In genomic region chr2:216920150-216920846, GRCh38 we compare ENCODE assay signal across 25 cellular contexts.
DNase-seq lines count a peak whose midpoint lies in the region; ATAC-seq and TF ChIP-seq lines count a peak whose summit lies in the region.
"Had no signal": no experiment of that assay in that cellular context is flagged by ENCODE, and none has a peak within 500 bp of the region (broad histone marks: within the 10 kb centered on the region; RNA-seq: fewer than 3 reads in every experiment).

No MANE protein-coding gene starts in this region.

- H3K27me3 ChIP-seq in endodermal cell (ENCODE audit: control insufficient read depth, insufficient read depth, low read length, poor library complexity, severe bottlenecking): no peaks in the 10 kb centered on the region
- H3K27me3 ChIP-seq in naive thymus-derived CD4-positive, alpha-beta T cell (ENCODE audit: control insufficient read depth in 2 of 2, insufficient read depth in 2 of 2, low read length in 2 of 2): no peaks in the 10 kb centered on the region
- H3K27me3 ChIP-seq: gastroesophageal sphincter, ovary, suprapubic skin had no signal

- ATAC-seq in stimulated activated naive CD8-positive, alpha-beta T cell treated with anti-CD3 and anti-CD28 coated beads, Interleukin-15, amount 100 ng/mL, for 72 hours: peak; percentile 21
- no peak for ATAC-seq in stimulated activated naive CD8-positive, alpha-beta T cell treated with anti-CD3 and anti-CD28 coated beads, Interleukin-15, Interleukin-2, amounts not matched to agents 100 U/mL and 50 U/mL, for 24 hours
- ATAC-seq in naive thymus-derived CD4-positive, alpha-beta T cell: peak; percentile 6
- ATAC-seq in GM21717 (IDR thresholded peaks at IDR 0.05; ENCODE audit: unreplicated experiment): no peak
- ATAC-seq in GM21423 (IDR thresholded peaks at IDR 0.05; ENCODE audit: unreplicated experiment): no peak
- ATAC-seq: activated T-helper 17 cell treated with anti-CD3 and anti-CD28 coated beads, Interleukin-2, amount 50 U/mL, for 72 hours; gastroesophageal sphincter; Panc1; T-cell had no signal

- no peaks in the 10 kb centered on the region for H3K4me1 ChIP-seq in endodermal cell (ENCODE audit: control insufficient read depth, insufficient read depth, low read length)
- no peaks in the 10 kb centered on the region for H3K4me1 ChIP-seq in naive thymus-derived CD4-positive, alpha-beta T cell (ENCODE audit: control insufficient read depth in 2 of 2, insufficient read depth in 2 of 2, low read length in 2 of 2)
- H3K4me1 ChIP-seq: suprapubic skin had no signal

- H3K4me3 Mint-ChIP-seq in stimulated activated naive CD8-positive, alpha-beta T cell treated with anti-CD3 and anti-CD28 coated beads, Interleukin-15, amount 100 ng/mL, for 72 hours: no peak overlapping the region
- H3K4me3 Mint-ChIP-seq in endodermal cell: no peak overlapping the region
- no peak overlapping the region for H3K4me3 Mint-ChIP-seq in naive thymus-derived CD4-positive, alpha-beta T cell
- H3K4me3 Mint-ChIP-seq: activated CD4-positive, alpha-beta memory T cell treated with anti-CD3 and anti-CD28 coated beads for 36 hours; activated naive CD8-positive, alpha-beta T cell treated with anti-CD3 and anti-CD28 coated beads, Interleukin-2, amount 10 ng/mL, durations not matched to agents 7 days and 5 days; activated T-helper 17 cell treated with anti-CD3 and anti-CD28 coated beads, Interleukin-2, amount 50 U/mL, for 72 hours; central memory CD8-positive, alpha-beta T cell; IgD-negative memory B cell; T-cell had no signal

- no peaks in the 10 kb centered on the region for H3K9me3 Mint-ChIP-seq in stimulated activated naive CD8-positive, alpha-beta T cell treated with anti-CD3 and anti-CD28 coated beads, Interleukin-15, amount 100 ng/mL, for 72 hours
- no peaks in the 10 kb centered on the region for H3K9me3 Mint-ChIP-seq in endodermal cell
- H3K9me3 Mint-ChIP-seq in naive thymus-derived CD4-positive, alpha-beta T cell: no peaks in the 10 kb centered on the region
- H3K9me3 Mint-ChIP-seq: activated CD4-positive, alpha-beta memory T cell treated with anti-CD3 and anti-CD28 coated beads for 36 hours; activated naive CD8-positive, alpha-beta T cell treated with anti-CD3 and anti-CD28 coated beads, Interleukin-2, amount 10 ng/mL, durations not matched to agents 7 days and 5 days; activated T-helper 17 cell treated with anti-CD3 and anti-CD28 coated beads, Interleukin-2, amount 50 U/mL, for 72 hours; central memory CD8-positive, alpha-beta T cell; IgD-negative memory B cell; T-cell had no signal

- TF ChIP-seq CTCF in endodermal cell (conservative IDR thresholded peaks at IDR 0.05): no peak

- peak overlapping the region in 1 of 2 donors; percentile 71 for H3K27ac Mint-ChIP-seq in stimulated activated naive CD8-positive, alpha-beta T cell treated with anti-CD3 and anti-CD28 coated beads, Interleukin-15, amount 100 ng/mL, for 72 hours
- H3K27ac Mint-ChIP-seq in endodermal cell: no peak overlapping the region
- H3K27ac Mint-ChIP-seq in naive thymus-derived CD4-positive, alpha-beta T cell: no peak overlapping the region
- H3K27ac Mint-ChIP-seq: activated CD4-positive, alpha-beta memory T cell treated with anti-CD3 and anti-CD28 coated beads for 36 hours; activated naive CD8-positive, alpha-beta T cell treated with anti-CD3 and anti-CD28 coated beads, Interleukin-2, amount 10 ng/mL, durations not matched to agents 7 days and 5 days; activated T-helper 17 cell treated with anti-CD3 and anti-CD28 coated beads, Interleukin-2, amount 50 U/mL, for 72 hours; IgD-negative memory B cell; T-cell had no signal

- H3K36me3 Mint-ChIP-seq in endodermal cell (ENCODE audit: low read depth): no peaks in the 10 kb centered on the region
- no peaks in the 10 kb centered on the region for H3K36me3 Mint-ChIP-seq in naive thymus-derived CD4-positive, alpha-beta T cell
- H3K36me3 Mint-ChIP-seq: activated CD4-positive, alpha-beta memory T cell treated with anti-CD3 and anti-CD28 coated beads for 36 hours; activated naive CD8-positive, alpha-beta T cell treated with anti-CD3 and anti-CD28 coated beads, Interleukin-2, amount 10 ng/mL, durations not matched to agents 7 days and 5 days; IgD-negative memory B cell; naive B cell; T-cell had no signal

- H3K36me3 ChIP-seq in endodermal cell (ENCODE audit: control insufficient read depth, insufficient read depth, low read length): no peaks in the 10 kb centered on the region
- H3K36me3 ChIP-seq in naive thymus-derived CD4-positive, alpha-beta T cell (ENCODE audit: control insufficient read depth in 2 of 3, insufficient read depth in 3 of 3, low read length in 3 of 3): no peaks in the 10 kb centered on the region
- H3K36me3 ChIP-seq: gastroesophageal sphincter, ovary, suprapubic skin had no signal

- WGBS in endodermal cell (ENCODE audit: insufficient coverage in 1 of 2, insufficient read length in 1 of 2), 2 experiments: 95 to 97% methylated on average over 7 of the region's 7 CpGs

- no peaks in the 10 kb centered on the region for H3K9me3 ChIP-seq in endodermal cell (ENCODE audit: control insufficient read depth, low read length)
- H3K9me3 ChIP-seq in naive thymus-derived CD4-positive, alpha-beta T cell (ENCODE audit: control insufficient read depth in 2 of 3, low read length in 3 of 3): no peaks in the 10 kb centered on the region
- H3K9me3 ChIP-seq: gastroesophageal sphincter, ovary, suprapubic skin had no signal

- POLR2A ChIA-PET in naive thymus-derived CD4-positive, alpha-beta T cell (lab: Charles Lee): no interaction called here

- H3K4me1 Mint-ChIP-seq in stimulated activated naive CD8-positive, alpha-beta T cell treated with anti-CD3 and anti-CD28 coated beads, Interleukin-15, amount 100 ng/mL, for 72 hours: no peaks in the 10 kb centered on the region
- H3K4me1 Mint-ChIP-seq in endodermal cell: no peaks in the 10 kb centered on the region
- no peaks in the 10 kb centered on the region for H3K4me1 Mint-ChIP-seq in naive thymus-derived CD4-positive, alpha-beta T cell
- H3K4me1 Mint-ChIP-seq: activated T-helper 17 cell treated with anti-CD3 and anti-CD28 coated beads, Interleukin-2, amount 50 U/mL, for 72 hours; central memory CD8-positive, alpha-beta T cell; naive B cell; T-cell had no signal

- no peak overlapping the region for H3K4me3 ChIP-seq in endodermal cell (ENCODE audit: low read length)
- no peak overlapping the region for H3K4me3 ChIP-seq in naive thymus-derived CD4-positive, alpha-beta T cell (ENCODE audit: low read length)
- H3K4me3 ChIP-seq: gastroesophageal sphincter, ovary, suprapubic skin had no signal

- H3K27ac ChIP-seq in endodermal cell (ENCODE audit: low read depth, low read length): no peak overlapping the region
- no peak overlapping the region for H3K27ac ChIP-seq in naive thymus-derived CD4-positive, alpha-beta T cell (ENCODE audit: low read depth, low read length)
- H3K27ac ChIP-seq: gastroesophageal sphincter, suprapubic skin had no signal

- intact Hi-C loops in naive thymus-derived CD4-positive, alpha-beta T cell (cut with micrococcal nuclease): no loop called here

- H3K27me3 Mint-ChIP-seq in stimulated activated naive CD8-positive, alpha-beta T cell treated with anti-CD3 and anti-CD28 coated beads, Interleukin-15, amount 100 ng/mL, for 72 hours: peaks cover 9% of the 10 kb centered on the region
- H3K27me3 Mint-ChIP-seq in endodermal cell (ENCODE audit: insufficient read depth): peaks cover 55% of the 10 kb centered on the region
- peaks cover 0 to 9% (median 4%) of the 10 kb centered on the region in 5 donors for H3K27me3 Mint-ChIP-seq in naive thymus-derived CD4-positive, alpha-beta T cell
- H3K27me3 Mint-ChIP-seq: activated CD4-positive, alpha-beta memory T cell treated with anti-CD3 and anti-CD28 coated beads for 36 hours; activated T-helper 17 cell treated with anti-CD3 and anti-CD28 coated beads, Interleukin-2, amount 50 U/mL, for 72 hours had no signal

- H3K9ac ChIP-seq in endodermal cell (ENCODE audit: extremely low read depth, low read length, poor library complexity, severe bottlenecking): no peak overlapping the region

- no peak for DNase-seq in stimulated activated naive CD8-positive, alpha-beta T cell treated with anti-CD3 and anti-CD28 coated beads, Interleukin-15, amount 100 ng/mL, for 72 hours
- DNase-seq in stimulated activated naive CD8-positive, alpha-beta T cell treated with anti-CD3 and anti-CD28 coated beads, Interleukin-15, Interleukin-2, amounts not matched to agents 100 U/mL and 50 U/mL, for 24 hours: no peak
- DNase-seq in endodermal cell (peak; percentile 26), NCI-H510A treated with DMSO at 0.1 percent for 48 hours (lab: John Stamatoyannopoulos, UW) (no peak)
- no peak for DNase-seq in naive thymus-derived CD4-positive, alpha-beta T cell
- DNase-seq: activated CD4-positive, alpha-beta memory T cell treated with anti-CD3 and anti-CD28 coated beads for 36 hours; activated CD8-positive, alpha-beta memory T cell treated with anti-CD3 and anti-CD28 coated beads, Interleukin-2, amount 50 U/mL, for 48 hours; activated naive CD8-positive, alpha-beta T cell treated with anti-CD3 and anti-CD28 coated beads, Interleukin-2, amount 10 ng/mL, durations not matched to agents 7 days and 5 days; dermis blood vessel endothelial cell; hippocampal formation; naive B cell; NCI-H1105 treated with DMSO at 0.1 percent for 48 hours; NCI-H1930; NCI-H2227 treated with DMSO at 0.1 percent for 48 hours; stimulated activated CD4-positive, alpha-beta T cell treated with anti-CD3 and anti-CD28 coated beads, Interleukin-4, amount 100 ng/mL, for 1 hour; T-cell had no signal

- CTCF ChIA-PET in naive thymus-derived CD4-positive, alpha-beta T cell (lab: Charles Lee): no interaction called here

Comparison
In these comparisons a context has a peak if more than half of its experiments do, and no peak if none do; other contexts are left out.
1. ATAC-seq: peak in stimulated activated naive CD8-positive, alpha-beta T cell treated with anti-CD3 and anti-CD28 coated beads, Interleukin-15, amount 100 ng/mL, for 72 hours (single experiment) and naive thymus-derived CD4-positive, alpha-beta T cell (single experiment); none in stimulated activated naive CD8-positive, alpha-beta T cell treated with anti-CD3 and anti-CD28 coated beads, Interleukin-15, Interleukin-2, amounts not matched to agents 100 U/mL and 50 U/mL, for 24 hours (single experiment), GM21717 (single experiment) and GM21423 (single experiment).